21 cellular contexts compared by ENCODE assay signal in the genomic region with DNA sequence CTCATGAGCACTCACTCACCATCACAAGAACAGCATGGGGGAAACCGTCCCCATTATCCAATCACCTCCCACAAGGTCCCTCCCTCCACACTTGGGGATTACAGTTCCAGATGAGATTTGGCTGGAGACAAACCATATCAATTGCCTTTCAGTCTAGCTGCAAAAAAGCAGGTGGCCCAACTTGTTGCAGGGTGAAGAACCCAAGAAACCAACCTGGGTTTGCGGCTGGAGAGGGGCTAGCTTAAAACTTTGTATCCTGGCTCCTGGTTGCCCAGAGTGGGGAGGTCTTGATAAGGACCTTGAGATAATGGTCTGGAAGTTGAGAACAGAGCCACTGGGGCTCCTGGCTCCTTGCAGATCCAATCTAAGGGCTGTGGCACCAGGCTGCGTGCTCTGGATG.
DNase-seq lines count a peak whose midpoint lies in the region; ATAC-seq and TF ChIP-seq lines count a peak whose summit lies in the region.
"Had no signal": no experiment of that assay in that cellular context is flagged by ENCODE, and none has a peak within 500 bp of the region (broad histone marks: within the 10 kb centered on the region; RNA-seq: fewer than 3 reads in every experiment).

No MANE protein-coding gene starts in this region.

- no peak overlapping the region for H4K5ac ChIP-seq in mesendoderm (ENCODE audit: low read length)

- CTCF ChIA-PET in A673 (lab: Charles Lee): no interaction called here

- H3K36me3 ChIP-seq in A673 (ENCODE audit: insufficient read depth, low read length, poor library complexity, severe bottlenecking) (no peaks in the 10 kb centered on the region), mesendoderm (ENCODE audit: control insufficient read depth, insufficient read depth, low read length) (no peaks in the 10 kb centered on the region)
- H3K36me3 ChIP-seq: BE2C; BLaER1 treated with 17β-estradiol and CSF1 and Interleukin-3, amounts not matched to agents 10 nM and 100 nM had no signal

- ATAC-seq in HG03045 (IDR thresholded peaks at IDR 0.05; ENCODE audit: unreplicated experiment): no peak
- ATAC-seq: GM12878 had no signal

- no peak overlapping the region for H3K4me2 ChIP-seq in mesendoderm (ENCODE audit: low read length)
- H3K4me2 ChIP-seq: BLaER1 treated with 17β-estradiol and CSF1 and Interleukin-3, amounts not matched to agents 10 nM and 100 nM had no signal

- no peak overlapping the region for H3K56ac ChIP-seq in mesendoderm (ENCODE audit: low read length)

- no peak overlapping the region for H3K9ac ChIP-seq in mesendoderm (ENCODE audit: low read length)
- H3K9ac ChIP-seq: BLaER1 treated with 17β-estradiol and CSF1 and Interleukin-3, amounts not matched to agents 10 nM and 100 nM had no signal

- WGBS in mesendoderm (ENCODE audit: extremely low coverage, insufficient coverage, low lambda C conversion rate): no CpG with 5 or more reads among the region's 3 CpGs

- intact Hi-C loops in A673 (cut with micrococcal nuclease; ENCODE audit: unreplicated experiment) (no loop called here), posterior vena cava (cut with DNase I) (loop anchor here in 1 of 2 donors (5.0 kb wide), 1 partner anchor 1109 kb away; no protein-coding TSS in a partner anchor)

- H3K27ac ChIP-seq in A673 (ENCODE audit: low read depth, low read length, poor library complexity, severe bottlenecking): no peak overlapping the region
- no peak overlapping the region for H3K27ac ChIP-seq in mesendoderm (ENCODE audit: low read depth, low read length)
- H3K27ac ChIP-seq: 22Rv1; BLaER1 treated with 17β-estradiol and CSF1 and Interleukin-3, amounts not matched to agents 10 nM and 100 nM had no signal

- H3K79me2 ChIP-seq in mesendoderm (ENCODE audit: control insufficient read depth, insufficient read depth, low read length): no peaks in the 10 kb centered on the region

- TF ChIP-seq CTCF in A673 (conservative IDR thresholded peaks at IDR 0.05; ENCODE audit: low read depth, low read length): no peak

- H3K4me3 ChIP-seq in A673 (ENCODE audit: low read depth, low read length, poor library complexity, severe bottlenecking): no peak overlapping the region
- H3K4me3 ChIP-seq in mesendoderm (ENCODE audit: low read length): no peak overlapping the region
- H3K4me3 ChIP-seq: BLaER1 treated with 17β-estradiol and CSF1 and Interleukin-3, amounts not matched to agents 10 nM and 100 nM; GM12878 had no signal

- peak; percentile 17 for DNase-seq in A673 (ENCODE audit: low spot score)
- DNase-seq in NCI-H82 (lab: John Stamatoyannopoulos, UW): peak; percentile 84
- peak; percentile 58 for DNase-seq in mesendoderm
- DNase-seq in posterior vena cava (ENCODE audit: low spot score): peak; percentile 62
- no peak for DNase-seq in UCSD-AML1 (lab: John Stamatoyannopoulos, UW; ENCODE audit: unreplicated experiment)
- DNase-seq in ecto neural progenitor cell (ENCODE audit: low spot score): no peak
- DNase-seq: ACHN; AML-193; CD4-positive, alpha-beta T cell; CD8-positive, alpha-beta memory T cell; DMS 273 treated with DMSO at 0.1 percent for 48 hours; DMS79; EL; GDM1; H7; HCEC 1CT had no signal

- H2BK15ac ChIP-seq in mesendoderm (replicated peaks; ENCODE audit: low read depth): no peak overlapping the region

- H4K8ac ChIP-seq in mesendoderm (ENCODE audit: low read depth, low read length): no peak overlapping the region

- H3K4ac ChIP-seq in mesendoderm (ENCODE audit: low read depth, low read length): no peak overlapping the region

- H3K23ac ChIP-seq in mesendoderm (ENCODE audit: low read length): no peak overlapping the region

- H3K18ac ChIP-seq in mesendoderm (ENCODE audit: low read length): no peak overlapping the region

- BruUV-seq in A673 (replicated peaks; lab: Mats Ljungman, UMichigan): no TSS peak

- H3K4me1 ChIP-seq in A673 (ENCODE audit: insufficient read depth, low read length, poor library complexity, severe bottlenecking) (peaks cover 16% of the 10 kb centered on the region), mesendoderm (ENCODE audit: control insufficient read depth, low read depth, low read length) (peaks cover 5% of the 10 kb centered on the region)

- H3K27me3 ChIP-seq in A673 (replicated peaks; ENCODE audit: insufficient read depth, low read depth, low read length, poor library complexity): no peaks in the 10 kb centered on the region
- H3K27me3 ChIP-seq in mesendoderm (ENCODE audit: insufficient read depth, low read length, poor library complexity): no peaks in the 10 kb centered on the region
- H3K27me3 ChIP-seq: BE2C; BLaER1 treated with 17β-estradiol and CSF1 and Interleukin-3, amounts not matched to agents 10 nM and 100 nM had no signal

- no peak overlapping the region for H2AK5ac ChIP-seq in mesendoderm (ENCODE audit: low read length)

- no peaks in the 10 kb centered on the region for H3K79me1 ChIP-seq in mesendoderm (ENCODE audit: low read length)

- no peak overlapping the region for H2BK120ac ChIP-seq in mesendoderm (ENCODE audit: low read depth, low read length)

- no peak overlapping the region for H2BK5ac ChIP-seq in mesendoderm (ENCODE audit: low read length)

- H3K9me3 ChIP-seq in A673 (ENCODE audit: low read depth, low read length, poor library complexity, severe bottlenecking): no peaks in the 10 kb centered on the region
- H3K9me3 ChIP-seq: BE2C; BLaER1 treated with 17β-estradiol and CSF1 and Interleukin-3, amounts not matched to agents 10 nM and 100 nM had no signal

- POLR2A ChIA-PET in A673 (lab: Charles Lee; ENCODE audit: low non-redundant PET): no interaction called here

Comparison
In these comparisons a context has a peak if more than half of its experiments do, and no peak if none do; other contexts are left out.
1. DNase-seq: peak in A673 (single experiment), NCI-H82 (single experiment), mesendoderm (single experiment) and posterior vena cava (single experiment); none in UCSD-AML1 (single experiment) and ecto neural progenitor cell (single experiment).